In the genomic region with DNA sequence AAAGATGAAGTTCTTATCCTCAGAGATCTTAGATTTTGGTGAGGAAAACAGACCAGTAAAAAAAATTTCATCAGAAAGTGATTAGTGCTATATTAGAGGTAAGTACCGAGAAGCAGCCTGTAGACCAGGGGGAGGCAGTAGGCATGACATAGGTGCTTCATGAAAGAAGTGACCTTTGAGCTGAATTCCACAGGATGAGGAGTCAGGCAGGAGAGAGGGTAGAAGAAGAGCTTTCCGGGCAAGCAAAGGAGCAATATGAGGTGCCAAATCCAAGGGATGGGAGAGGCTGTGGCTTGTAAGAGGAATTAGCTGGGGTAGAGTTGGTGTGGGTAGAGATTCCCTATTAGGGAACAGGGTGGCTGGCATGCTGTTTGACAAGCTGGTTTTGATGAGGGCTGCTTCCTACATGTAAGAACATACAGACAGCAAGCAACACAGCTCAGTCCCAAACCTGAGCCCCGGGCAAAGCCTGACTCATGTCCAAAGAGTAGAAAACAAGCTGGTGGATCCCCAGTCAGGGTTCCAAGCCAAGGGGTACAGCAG, we compare ENCODE assay signal across 30 cellular contexts. TPM values are rescaled to one million over a fixed set of nuclear protein-coding genes. Genes with fewer than 3 reads are reported as not detected.
A peak's percentile ranks its signal among the peaks of the same experiment; 100 is the strongest.
DNase-seq lines count a peak whose midpoint lies in the region; ATAC-seq and TF ChIP-seq lines count a peak whose summit lies in the region.
"Had no signal": no experiment of that assay in that cellular context is flagged by ENCODE, and none has a peak within 500 bp of the region (broad histone marks: within the 10 kb centered on the region; RNA-seq: fewer than 3 reads in every experiment).

No MANE protein-coding gene starts in this region.

- 83 to 91% methylated on average over 2 to 3 of the region's 3 CpGs for WGBS in endodermal cell (ENCODE audit: insufficient coverage in 1 of 2, insufficient read length in 1 of 2), 2 experiments

- H3K27ac ChIP-seq in A673 (ENCODE audit: low read depth, low read length, poor library complexity, severe bottlenecking) (peak overlapping the region; percentile 56), endodermal cell (ENCODE audit: low read depth, low read length) (no peak overlapping the region)
- H3K27ac ChIP-seq: psoas muscle had no signal

- TF ChIP-seq CTCF in A673 (conservative IDR thresholded peaks at IDR 0.05; ENCODE audit: low read depth, low read length) (no peak), endodermal cell (conservative IDR thresholded peaks at IDR 0.05) (peak; percentile 29)

- H3K4me1 Mint-ChIP-seq in endodermal cell: peaks cover 43% of the 10 kb centered on the region

- ATAC-seq in HG02623 (IDR thresholded peaks at IDR 0.05; ENCODE audit: unreplicated experiment): no peak
- ATAC-seq: activated naive CD4-positive, alpha-beta T cell treated with anti-CD3 and anti-CD28 coated beads, Interleukin-2, amount 50 U/mL, for 72 hours; K562; naive thymus-derived CD8-positive, alpha-beta T cell; psoas muscle had no signal

- H3K36me3 ChIP-seq in A673 (ENCODE audit: insufficient read depth, low read length, poor library complexity, severe bottlenecking) (no peaks in the 10 kb centered on the region), endodermal cell (ENCODE audit: control insufficient read depth, insufficient read depth, low read length) (no peaks in the 10 kb centered on the region)
- H3K36me3 ChIP-seq: HAP-1 had no signal

- in situ Hi-C loops in KBM-7 (cut with MboI; ENCODE audit: low pct_unique_long_range_greater_than_20kb, low sequenced_read_pairs): no loop called here

- H3K27me3 ChIP-seq in A673 (replicated peaks; ENCODE audit: insufficient read depth, low read depth, low read length, poor library complexity): no peaks in the 10 kb centered on the region
- no peaks in the 10 kb centered on the region for H3K27me3 ChIP-seq in endodermal cell (ENCODE audit: control insufficient read depth, insufficient read depth, low read length, poor library complexity, severe bottlenecking)

- H3K27me3 Mint-ChIP-seq in endodermal cell (ENCODE audit: insufficient read depth): no peaks in the 10 kb centered on the region

- H3K4me3 ChIP-seq in A673 (ENCODE audit: low read depth, low read length, poor library complexity, severe bottlenecking): no peak overlapping the region
- H3K4me3 ChIP-seq in endodermal cell (ENCODE audit: low read length): no peak overlapping the region
- H3K4me3 ChIP-seq: HAP-1, K562, psoas muscle had no signal

- H3K36me3 Mint-ChIP-seq in endodermal cell (ENCODE audit: low read depth): no peaks in the 10 kb centered on the region
- H3K36me3 Mint-ChIP-seq: activated naive CD4-positive, alpha-beta T cell treated with anti-CD3 and anti-CD28 coated beads, Interleukin-2, amount 50 U/mL, for 72 hours; CD4-positive, CD25-positive, alpha-beta regulatory T cell; naive thymus-derived CD8-positive, alpha-beta T cell had no signal

- H3K4me3 Mint-ChIP-seq in endodermal cell: no peak overlapping the region
- H3K4me3 Mint-ChIP-seq: CD4-positive, CD25-positive, alpha-beta regulatory T cell; naive thymus-derived CD8-positive, alpha-beta T cell had no signal

- POLR2A ChIA-PET in A673 (lab: Charles Lee; ENCODE audit: low non-redundant PET): interaction anchor here (0.5 kb wide), 1 partner anchor 39 kb away, joined by 3 read pairs; no protein-coding TSS in a partner anchor

- CTCF ChIA-PET in A673 (lab: Charles Lee): no interaction called here

- no TSS peak for BruUV-seq in A673 (replicated peaks; lab: Mats Ljungman, UMichigan)

- H3K9ac ChIP-seq in endodermal cell (ENCODE audit: extremely low read depth, low read length, poor library complexity, severe bottlenecking): no peak overlapping the region

- intact Hi-C loops in A673 (cut with micrococcal nuclease; ENCODE audit: unreplicated experiment): no loop called here

- DNase-seq in A673 (ENCODE audit: low spot score) (no peak), HuH-7 (ENCODE audit: low spot score) (peak; percentile 59), endodermal cell (no peak), kidney tubule cell (ENCODE audit: low spot score) (peak; percentile 32), KBM-7 (no peak), NCI-H2107 (lab: John Stamatoyannopoulos, UW) (no peak), HUDEP-2 (lab: John Stamatoyannopoulos, UW; ENCODE audit: unreplicated experiment in 76 of 76) (no peak)
- DNase-seq: activated CD4-positive, alpha-beta T cell treated with anti-CD3 and anti-CD28 coated beads for 4 hours; activated CD8-positive, alpha-beta memory T cell treated with anti-CD3 and anti-CD28 coated beads for 24 hours; activated T-cell treated with anti-CD3 and anti-CD28 coated beads for 4 hours; CD4-positive, CD25-positive, alpha-beta regulatory T cell; DMS79 treated with DMSO at 0.1 percent for 48 hours; GDM1; MM.1S; naive thymus-derived CD8-positive, alpha-beta T cell; NCI-H1417; NCI-H2081 treated with DMSO at 0.1 percent for 48 hours; NCI-H226; NCI-H526 treated with DMSO at 0.1 percent for 48 hours; NK-92 treated with Interleukin-12 subunit alpha and Interleukin-12 subunit beta, amount 100 ng/mL, for 24 hours; occipital lobe; psoas muscle; SHP77 treated with DMSO at 0.1 percent for 48 hours; stimulated activated naive CD4-positive, alpha-beta T cell; SW 1271; T-helper 9 cell had no signal

- H3K9me3 ChIP-seq in A673 (ENCODE audit: low read depth, low read length, poor library complexity, severe bottlenecking) (no peaks in the 10 kb centered on the region), endodermal cell (ENCODE audit: control insufficient read depth, low read length) (no peaks in the 10 kb centered on the region)
- H3K9me3 ChIP-seq: HAP-1, psoas muscle had no signal

- no peaks in the 10 kb centered on the region for H3K9me3 Mint-ChIP-seq in endodermal cell
- H3K9me3 Mint-ChIP-seq: activated naive CD4-positive, alpha-beta T cell treated with anti-CD3 and anti-CD28 coated beads, Interleukin-2, amount 50 U/mL, for 72 hours; CD4-positive, CD25-positive, alpha-beta regulatory T cell; naive thymus-derived CD8-positive, alpha-beta T cell had no signal

- H3K27ac Mint-ChIP-seq in endodermal cell: peak overlapping the region; percentile 80
- H3K27ac Mint-ChIP-seq: activated naive CD4-positive, alpha-beta T cell treated with anti-CD3 and anti-CD28 coated beads, Interleukin-2, amount 50 U/mL, for 72 hours; CD4-positive, CD25-positive, alpha-beta regulatory T cell had no signal

- peaks cover 32% of the 10 kb centered on the region for H3K4me1 ChIP-seq in A673 (ENCODE audit: insufficient read depth, low read length, poor library complexity, severe bottlenecking)
- H3K4me1 ChIP-seq in endodermal cell (ENCODE audit: control insufficient read depth, insufficient read depth, low read length): peaks cover 21% of the 10 kb centered on the region

RNA-seq across cellular contexts. Expression of gene PWWP2A, which starts 48.4 kb away (rescaled TPM):
- total RNA-seq in A673 (2021) (16.5 and 17.7 TPM in 2 replicates), endodermal cell (10 to 100 TPM; 51.0 to 52.6 TPM)
- polyA plus RNA-seq in endodermal cell (2013, experiment 1 of 2): 26.9 TPM
- polyA plus RNA-seq in endodermal cell (2013, experiment 2 of 2): 29.1 TPM

Comparison
In these comparisons a context has a peak if more than half of its experiments do, and no peak if none do; other contexts are left out.
1. DNase-seq: peak in HuH-7 (single experiment) and kidney tubule cell (single experiment); none in A673 (single experiment), endodermal cell (single experiment), KBM-7 (single experiment), NCI-H2107 (single experiment) and HUDEP-2 (0 of 76).